ENCODE assay signal across 11 cellular contexts in the genomic region with DNA sequence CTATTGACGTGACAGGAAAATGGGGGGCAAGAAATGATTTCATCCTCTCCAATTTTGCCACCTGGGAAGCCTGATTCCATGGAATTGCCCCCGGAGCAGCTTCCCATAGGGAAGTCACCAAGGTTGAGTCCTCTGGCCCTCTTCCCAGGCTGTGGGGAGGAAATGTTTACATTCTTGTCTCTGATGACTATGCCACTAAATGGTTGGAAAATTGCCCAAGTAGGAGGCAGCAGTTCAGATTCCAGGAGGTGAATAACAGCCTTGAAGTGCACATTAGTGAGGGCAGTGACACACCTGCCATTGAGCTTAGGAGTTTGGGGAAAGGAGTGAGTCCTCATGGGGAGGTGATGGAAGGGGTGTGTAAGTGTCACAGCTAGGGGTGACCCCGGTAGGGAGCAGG.
DNase-seq lines count a peak whose midpoint lies in the region; ATAC-seq and TF ChIP-seq lines count a peak whose summit lies in the region.
"Had no signal": no experiment of that assay in that cellular context is flagged by ENCODE, and none has a peak within 500 bp of the region (broad histone marks: within the 10 kb centered on the region; RNA-seq: fewer than 3 reads in every experiment).

No MANE protein-coding gene starts in this region.

- POLR2A ChIA-PET in activated CD8-positive, alpha-beta T cell treated with anti-CD3 and anti-CD28 coated beads, Interleukin-2, amount 10 ng/mL, durations not matched to agents 7 days and 5 days (lab: Charles Lee): no interaction called here

- H3K4me3 Mint-ChIP-seq in activated CD8-positive, alpha-beta T cell treated with anti-CD3 and anti-CD28 coated beads, Interleukin-2, amount 10 ng/mL, durations not matched to agents 7 days and 5 days: no peak overlapping the region

- H2AFZ ChIP-seq in mesenchymal stem cell (ENCODE audit: low read depth, low read length): no peak overlapping the region

- no peak overlapping the region for H2BK120ac ChIP-seq in mesenchymal stem cell (ENCODE audit: low read depth, low read length)

- H2BK12ac ChIP-seq in mesenchymal stem cell (ENCODE audit: low read length in 2 of 2): no peak overlapping the region

- no peak overlapping the region for H2AK5ac ChIP-seq in mesenchymal stem cell (ENCODE audit: low read length, severe bottlenecking)

- no peaks in the 10 kb centered on the region for H3K4me1 ChIP-seq in mucosa of descending colon (ENCODE audit: low read depth)
- H3K4me1 ChIP-seq in mesenchymal stem cell (ENCODE audit: control insufficient read depth, insufficient read depth, low read depth, low read length): no peaks in the 10 kb centered on the region
- H3K4me1 ChIP-seq: vagina had no signal

- H2BK15ac ChIP-seq in mesenchymal stem cell (ENCODE audit: low read depth, poor library complexity, severe bottlenecking): no peak overlapping the region

- H3K4me3 ChIP-seq in mucosa of descending colon (no peak overlapping the region), mesenchymal stem cell (ENCODE audit: insufficient read depth in 1 of 2, low read depth in 1 of 2, low read length in 2 of 2) (no peak overlapping the region)
- H3K4me3 ChIP-seq: vagina had no signal

- no peak overlapping the region for H3K9ac ChIP-seq in mesenchymal stem cell (ENCODE audit: low read length)

- ATAC-seq in mucosa of descending colon: peak; percentile 83
- no peak for ATAC-seq in activated CD8-positive, alpha-beta T cell treated with anti-CD3 and anti-CD28 coated beads, Interleukin-2, amount 10 ng/mL, durations not matched to agents 7 days and 5 days
- no peak for ATAC-seq in HG02588 (IDR thresholded peaks at IDR 0.05; ENCODE audit: unreplicated experiment)
- ATAC-seq in HG03460 (IDR thresholded peaks at IDR 0.05; ENCODE audit: unreplicated experiment): no peak

- H4K91ac ChIP-seq in mesenchymal stem cell (ENCODE audit: low read length): no peak overlapping the region

- H3K79me1 ChIP-seq in mesenchymal stem cell (replicated peaks; ENCODE audit: low read length, poor library complexity, severe bottlenecking): no peaks in the 10 kb centered on the region

- H3K23ac ChIP-seq in mesenchymal stem cell (ENCODE audit: low read length in 2 of 2): no peak overlapping the region

- intact Hi-C loops in mucosa of descending colon (cut with DNase I, micrococcal nuclease): no loop called here

- TF ChIP-seq CTCF in mucosa of descending colon (IDR thresholded peaks at IDR 0.05): no peak

- DNase-seq in EL (peak; percentile 0), NCI-H2029 (lab: John Stamatoyannopoulos, UW) (peak; percentile 82), SW 1271 (lab: John Stamatoyannopoulos, UW) (peak; percentile 7 to 80), mucosa of descending colon (peak in 2 of 3 donors; percentile 27 to 36), mesenchymal stem cell (no peak)
- DNase-seq in activated CD8-positive, alpha-beta T cell treated with anti-CD3 and anti-CD28 coated beads, Interleukin-2, amount 10 ng/mL, durations not matched to agents 7 days and 5 days: no peak
- DNase-seq: effector CD4-positive, alpha-beta T cell had no signal

- no peak overlapping the region for H3K4ac ChIP-seq in mesenchymal stem cell (ENCODE audit: low read depth in 1 of 2, low read length in 2 of 2)

- CTCF ChIA-PET in activated CD8-positive, alpha-beta T cell treated with anti-CD3 and anti-CD28 coated beads, Interleukin-2, amount 10 ng/mL, durations not matched to agents 7 days and 5 days (lab: Charles Lee): no interaction called here

- H3K27me3 Mint-ChIP-seq in activated CD8-positive, alpha-beta T cell treated with anti-CD3 and anti-CD28 coated beads, Interleukin-2, amount 10 ng/mL, durations not matched to agents 7 days and 5 days (ENCODE audit: low read depth): no peaks in the 10 kb centered on the region

- H3K27ac Mint-ChIP-seq in activated CD8-positive, alpha-beta T cell treated with anti-CD3 and anti-CD28 coated beads, Interleukin-2, amount 10 ng/mL, durations not matched to agents 7 days and 5 days: no peak overlapping the region

- H3K4me1 Mint-ChIP-seq in activated CD8-positive, alpha-beta T cell treated with anti-CD3 and anti-CD28 coated beads, Interleukin-2, amount 10 ng/mL, durations not matched to agents 7 days and 5 days (ENCODE audit: low read depth): no peaks in the 10 kb centered on the region

- peaks cover 7% of the 10 kb centered on the region for H3K9me3 Mint-ChIP-seq in activated CD8-positive, alpha-beta T cell treated with anti-CD3 and anti-CD28 coated beads, Interleukin-2, amount 10 ng/mL, durations not matched to agents 7 days and 5 days (ENCODE audit: insufficient read depth)

- no peak overlapping the region for H3K27ac ChIP-seq in mesenchymal stem cell (ENCODE audit: low read length, poor library complexity, severe bottlenecking)
- H3K27ac ChIP-seq: vagina, VCaP had no signal

- H3K27me3 ChIP-seq in mesenchymal stem cell (ENCODE audit: control insufficient read depth in 1 of 2, insufficient read depth in 1 of 2, low read length in 2 of 2): no peaks in the 10 kb centered on the region
- H3K27me3 ChIP-seq: vagina had no signal

- H3K4me2 ChIP-seq in mesenchymal stem cell (ENCODE audit: low read length, poor library complexity, severe bottlenecking): no peak overlapping the region

- 41% methylated on average over 3 of the region's 3 CpGs for WGBS in mesenchymal stem cell

- no peak overlapping the region for H2BK5ac ChIP-seq in mesenchymal stem cell (ENCODE audit: low read depth, low read length, poor library complexity, severe bottlenecking)

- H3K9me3 ChIP-seq in mucosa of descending colon: no peaks in the 10 kb centered on the region
- H3K9me3 ChIP-seq in mesenchymal stem cell (ENCODE audit: control insufficient read depth, low read length): peaks cover 20% of the 10 kb centered on the region
- H3K9me3 ChIP-seq: vagina had no signal

- H3K36me3 ChIP-seq in mucosa of descending colon (ENCODE audit: low read depth): no peaks in the 10 kb centered on the region
- H3K36me3 ChIP-seq in mesenchymal stem cell (ENCODE audit: control insufficient read depth in 1 of 2, insufficient read depth in 2 of 2, low read depth in 1 of 2, low read length in 2 of 2): no peaks in the 10 kb centered on the region
- H3K36me3 ChIP-seq: vagina had no signal

- no peaks in the 10 kb centered on the region for H3K36me3 Mint-ChIP-seq in activated CD8-positive, alpha-beta T cell treated with anti-CD3 and anti-CD28 coated beads, Interleukin-2, amount 10 ng/mL, durations not matched to agents 7 days and 5 days (ENCODE audit: low read depth)

- no peak overlapping the region for H4K8ac ChIP-seq in mesenchymal stem cell (ENCODE audit: low read length)

- H3K18ac ChIP-seq in mesenchymal stem cell (ENCODE audit: low read depth in 1 of 2, low read length in 2 of 2): no peak overlapping the region

- no peak overlapping the region for H3K14ac ChIP-seq in mesenchymal stem cell (ENCODE audit: low read length in 2 of 2)

Comparison
In these comparisons a context has a peak if more than half of its experiments do, and no peak if none do; other contexts are left out.
1. DNase-seq: peak in EL (single experiment), NCI-H2029 (single experiment), SW 1271 (2 of 2) and mucosa of descending colon (2 of 3); none in activated CD8-positive, alpha-beta T cell treated with anti-CD3 and anti-CD28 coated beads, Interleukin-2, amount 10 ng/mL, durations not matched to agents 7 days and 5 days (single experiment) and mesenchymal stem cell (single experiment).